Comparison of ENCODE assay signal across 8 cellular contexts in genomic region chr1:43172532-43172972, GRCh38. TPM values are rescaled to one million over a fixed set of nuclear protein-coding genes. Genes with fewer than 3 reads are reported as not detected.
A peak's percentile ranks its signal among the peaks of the same experiment; 100 is the strongest.
DNase-seq lines count a peak whose midpoint lies in the region; ATAC-seq and TF ChIP-seq lines count a peak whose summit lies in the region.

No MANE protein-coding gene starts in this region.

- H3K4me1 ChIP-seq in HUES48 (ENCODE audit: control insufficient read depth, insufficient read depth, low read length): peaks cover 15% of the 10 kb centered on the region
- H3K4me1 ChIP-seq in naive thymus-derived CD4-positive, alpha-beta T cell (ENCODE audit: control insufficient read depth in 2 of 2, insufficient read depth in 2 of 2, low read length in 2 of 2): peaks cover 10 to 13% of the 10 kb centered on the region in 2 donors

- peaks cover 33% of the 10 kb centered on the region for H3K36me3 ChIP-seq in HUES48 (ENCODE audit: control insufficient read depth, insufficient read depth, low read length)
- H3K36me3 ChIP-seq in naive thymus-derived CD4-positive, alpha-beta T cell (ENCODE audit: control insufficient read depth in 2 of 3, insufficient read depth in 3 of 3, low read length in 3 of 3): peaks cover under 1 to 37% (median 4%) of the 10 kb centered on the region in 3 experiments

- TF ChIP-seq CTCF in CD14-positive monocyte (IDR thresholded peaks at IDR 0.05): no peak

- peaks cover 25 to 32% of the 10 kb centered on the region in 2 donors for H3K36me3 Mint-ChIP-seq in CD14-positive monocyte
- H3K36me3 Mint-ChIP-seq in activated T-cell treated with anti-CD3 and anti-CD28 coated beads, Interleukin-2, amount 50 U/mL, for 24 hours (ENCODE audit: low read depth): peaks cover 48% of the 10 kb centered on the region
- H3K36me3 Mint-ChIP-seq in naive thymus-derived CD4-positive, alpha-beta T cell: peaks cover 5 to 22% (median 20%) of the 10 kb centered on the region in 5 donors
- peaks cover 47% of the 10 kb centered on the region for H3K36me3 Mint-ChIP-seq in stimulated activated effector memory CD8-positive, alpha-beta T cell treated with anti-CD3 and anti-CD28 coated beads, Interleukin-12 subunit alpha, Interleukin-12 subunit beta, amount 100 ng/mL, for 72 hours

- no peak overlapping the region for H3K9ac ChIP-seq in HUES48 (ENCODE audit: low read depth, low read length)

- peak overlapping the region; percentile 94 to 96 for H3K4me3 Mint-ChIP-seq in CD14-positive monocyte
- peak overlapping the region; percentile 99 for H3K4me3 Mint-ChIP-seq in activated T-cell treated with anti-CD3 and anti-CD28 coated beads, Interleukin-2, amount 50 U/mL, for 24 hours
- H3K4me3 Mint-ChIP-seq in naive thymus-derived CD4-positive, alpha-beta T cell: peak overlapping the region; percentile 90 to 100 (median 99)
- H3K4me3 Mint-ChIP-seq in stimulated activated effector memory CD8-positive, alpha-beta T cell treated with anti-CD3 and anti-CD28 coated beads, Interleukin-12 subunit alpha, Interleukin-12 subunit beta, amount 100 ng/mL, for 72 hours: peak overlapping the region; percentile 99

- CTCF ChIA-PET in naive thymus-derived CD4-positive, alpha-beta T cell (lab: Charles Lee): no interaction called here

- POLR2A ChIA-PET in naive thymus-derived CD4-positive, alpha-beta T cell (lab: Charles Lee): interaction anchor here (0.5 to 1.1 kb wide), 5 partner anchors 188 to 1170 kb away, joined by 3 to 4 read pairs (median 3); partner anchors contain the start of gene YBX1

- no peak overlapping the region for H3K27ac ChIP-seq in HUES48 (ENCODE audit: low read depth, low read length)
- peak overlapping the region; percentile 74 for H3K27ac ChIP-seq in naive thymus-derived CD4-positive, alpha-beta T cell (ENCODE audit: low read depth, low read length)

- peak overlapping the region; percentile 96 for H3K4me3 ChIP-seq in HUES48 (ENCODE audit: low read depth, low read length)
- H3K4me3 ChIP-seq in naive thymus-derived CD4-positive, alpha-beta T cell (ENCODE audit: low read length): peak overlapping the region; percentile 95

- H3K9me3 ChIP-seq in HUES48 (ENCODE audit: control insufficient read depth, insufficient read depth, low read length): no peaks in the 10 kb centered on the region
- no peaks in the 10 kb centered on the region for H3K9me3 ChIP-seq in naive thymus-derived CD4-positive, alpha-beta T cell (ENCODE audit: control insufficient read depth in 2 of 3, low read length in 3 of 3)

- peak; percentile 61 for ATAC-seq in GM21360 (IDR thresholded peaks at IDR 0.05; ENCODE audit: unreplicated experiment)
- peak; percentile 99 for ATAC-seq in naive thymus-derived CD4-positive, alpha-beta T cell
- ATAC-seq in stimulated activated effector memory CD8-positive, alpha-beta T cell treated with anti-CD3 and anti-CD28 coated beads, Interleukin-12 subunit alpha, Interleukin-12 subunit beta, amount 100 ng/mL, for 72 hours: peak; percentile 84

- intact Hi-C loops in CD14-positive monocyte (cut with micrococcal nuclease): loop anchor here (2.0 to 10.0 kb wide), 6 partner anchors 186 to 838 kb away; partner anchors contain the start of genes C1orf50 (in 1 of the 2), CDC20 (in 1 of the 2), ELOVL1 (in 1 of the 2) and FOXJ3 (in 1 of the 2)
- intact Hi-C loops in naive thymus-derived CD4-positive, alpha-beta T cell (cut with micrococcal nuclease): loop anchor here (1.0 to 10.0 kb wide), 20 partner anchors 186 to 1810 kb away; partner anchors contain the start of genes C1orf50 (in 2 of the 2), CDC20 (in 2 of the 2), ERMAP (in 2 of the 2) and IPO13 (in 2 of the 2)

- DNase-seq in CD14-positive monocyte (ENCODE audit: low spot score) (peak; percentile 84), NOMO-1 treated with dmso at 0.1 percent for 144 hours (lab: John Stamatoyannopoulos, UW; ENCODE audit: unreplicated experiment) (peak; percentile 80), fibroblast of gingiva (ENCODE audit: low read depth) (peak; percentile 86)
- DNase-seq in activated T-cell treated with anti-CD3 and anti-CD28 coated beads, Interleukin-2, amount 50 U/mL, for 24 hours: no peak
- DNase-seq in naive thymus-derived CD4-positive, alpha-beta T cell: peak in 3 of 9 donors; percentile 76 to 90 (median 89)
- no peak for DNase-seq in stimulated activated effector memory CD8-positive, alpha-beta T cell treated with anti-CD3 and anti-CD28 coated beads, Interleukin-12 subunit alpha, Interleukin-12 subunit beta, amount 100 ng/mL, for 72 hours (ENCODE audit: low spot score in 2 of 2)

- H3K9me3 Mint-ChIP-seq in CD14-positive monocyte: peaks cover 0 to 3% (median 0%) of the 10 kb centered on the region in 7 donors
- H3K9me3 Mint-ChIP-seq in activated T-cell treated with anti-CD3 and anti-CD28 coated beads, Interleukin-2, amount 50 U/mL, for 24 hours: no peaks in the 10 kb centered on the region
- no peaks in the 10 kb centered on the region for H3K9me3 Mint-ChIP-seq in naive thymus-derived CD4-positive, alpha-beta T cell
- H3K9me3 Mint-ChIP-seq in stimulated activated effector memory CD8-positive, alpha-beta T cell treated with anti-CD3 and anti-CD28 coated beads, Interleukin-12 subunit alpha, Interleukin-12 subunit beta, amount 100 ng/mL, for 72 hours: no peaks in the 10 kb centered on the region

- peaks cover 7% of the 10 kb centered on the region; the same call in 1 of the 2 replicates for H3K27me3 ChIP-seq in HUES48 (ENCODE audit: control insufficient read depth, insufficient read depth, low read length)
- peaks cover 0 to 3% of the 10 kb centered on the region in 2 donors for H3K27me3 ChIP-seq in naive thymus-derived CD4-positive, alpha-beta T cell (ENCODE audit: control insufficient read depth in 2 of 2, insufficient read depth in 2 of 2, low read length in 2 of 2)

- H3K4me1 Mint-ChIP-seq in CD14-positive monocyte: peaks cover 17% of the 10 kb centered on the region
- H3K4me1 Mint-ChIP-seq in activated T-cell treated with anti-CD3 and anti-CD28 coated beads, Interleukin-2, amount 50 U/mL, for 24 hours (ENCODE audit: low read depth): peaks cover 35% of the 10 kb centered on the region
- peaks cover 14 to 49% (median 33%) of the 10 kb centered on the region in 7 donors for H3K4me1 Mint-ChIP-seq in naive thymus-derived CD4-positive, alpha-beta T cell
- peaks cover 18% of the 10 kb centered on the region for H3K4me1 Mint-ChIP-seq in stimulated activated effector memory CD8-positive, alpha-beta T cell treated with anti-CD3 and anti-CD28 coated beads, Interleukin-12 subunit alpha, Interleukin-12 subunit beta, amount 100 ng/mL, for 72 hours

- peak overlapping the region; percentile 65 to 97 (median 95) for H3K27ac Mint-ChIP-seq in CD14-positive monocyte
- peak overlapping the region; percentile 97 for H3K27ac Mint-ChIP-seq in activated T-cell treated with anti-CD3 and anti-CD28 coated beads, Interleukin-2, amount 50 U/mL, for 24 hours
- H3K27ac Mint-ChIP-seq in naive thymus-derived CD4-positive, alpha-beta T cell: peak overlapping the region; percentile 89 to 98 (median 95)
- peak overlapping the region; percentile 98 for H3K27ac Mint-ChIP-seq in stimulated activated effector memory CD8-positive, alpha-beta T cell treated with anti-CD3 and anti-CD28 coated beads, Interleukin-12 subunit alpha, Interleukin-12 subunit beta, amount 100 ng/mL, for 72 hours

- peaks cover 5 to 22% (median 15%) of the 10 kb centered on the region in 3 donors for H3K27me3 Mint-ChIP-seq in CD14-positive monocyte (ENCODE audit: low read depth in 3 of 3)
- peaks cover 22% of the 10 kb centered on the region for H3K27me3 Mint-ChIP-seq in activated T-cell treated with anti-CD3 and anti-CD28 coated beads, Interleukin-2, amount 50 U/mL, for 24 hours
- H3K27me3 Mint-ChIP-seq in naive thymus-derived CD4-positive, alpha-beta T cell: peaks cover 17 to 30% (median 22%) of the 10 kb centered on the region in 5 donors

RNA-seq across cellular contexts. Expression of gene CFAP57, which starts 0.4 kb away (rescaled TPM):
- polyA plus RNA-seq in CD14-positive monocyte: under 1 TPM in 1 of 2 donors, not detected in 1; 0.05 TPM
- total RNA-seq in naive thymus-derived CD4-positive, alpha-beta T cell: under 1 TPM in 1 of 5 experiments, not detected in 4; 0.07 TPM
- not detected for polyA plus RNA-seq in naive thymus-derived CD4-positive, alpha-beta T cell

RNA-seq across cellular contexts. Expression of gene EBNA1BP2, which starts 0.5 kb away (rescaled TPM):
- polyA plus RNA-seq in CD14-positive monocyte: 10 to 100 TPM; 30.9 to 37.2 TPM
- 10 to 100 TPM; 17.8 to 46.1 (median 22.7) TPM for total RNA-seq in naive thymus-derived CD4-positive, alpha-beta T cell
- polyA plus RNA-seq in naive thymus-derived CD4-positive, alpha-beta T cell: 10 to 100 TPM; 51.9 to 56.5 TPM

Comparison
In these comparisons a context has a peak if more than half of its experiments do, and no peak if none do; other contexts are left out.
1. DNase-seq: peak in CD14-positive monocyte (single experiment), NOMO-1 treated with dmso at 0.1 percent for 144 hours (single experiment) and fibroblast of gingiva (single experiment); none in activated T-cell treated with anti-CD3 and anti-CD28 coated beads, Interleukin-2, amount 50 U/mL, for 24 hours (single experiment) and stimulated activated effector memory CD8-positive, alpha-beta T cell treated with anti-CD3 and anti-CD28 coated beads, Interleukin-12 subunit alpha, Interleukin-12 subunit beta, amount 100 ng/mL, for 72 hours (0 of 2).
2. Peak in every context shown above with its lines, with median percentiles within 50 percentile points of each other: H3K27ac Mint-ChIP-seq, H3K4me3 Mint-ChIP-seq and ATAC-seq.